17 cellular contexts compared by ENCODE assay signal in the genomic region with DNA sequence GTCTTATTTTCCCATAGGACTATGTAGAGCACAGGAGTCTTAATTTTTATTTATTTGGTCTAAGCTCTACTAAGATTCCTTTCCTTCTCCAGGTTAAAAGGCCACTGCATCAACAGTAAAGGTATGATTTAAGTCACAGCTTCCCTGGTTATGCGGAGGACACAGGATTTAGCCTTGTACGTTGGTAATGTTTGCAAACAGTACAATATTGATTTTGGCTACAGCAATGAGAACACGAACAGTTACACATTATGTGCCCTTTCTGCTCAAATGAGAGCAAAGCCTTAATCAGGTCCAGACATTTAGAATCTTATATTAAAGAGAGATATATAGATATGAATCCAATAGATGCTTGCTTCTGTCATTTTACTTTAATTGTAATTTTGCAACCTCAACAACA.
DNase-seq lines count a peak whose midpoint lies in the region; ATAC-seq, FAIRE-seq and TF ChIP-seq lines count a peak whose summit lies in the region.
"Had no signal": no experiment of that assay in that cellular context is flagged by ENCODE, and none has a peak within 500 bp of the region (broad histone marks: within the 10 kb centered on the region; RNA-seq: fewer than 3 reads in every experiment).

No MANE protein-coding gene starts in this region.

- H3K4me1 ChIP-seq in liver (ENCODE audit: control insufficient read depth in 4 of 4, insufficient read depth in 4 of 4, low read length in 3 of 4): peaks cover 0 to 11% (median 7%) of the 10 kb centered on the region in 4 donors
- H3K4me1 ChIP-seq in HepG2 (ENCODE audit: insufficient read depth, low read length): no peaks in the 10 kb centered on the region
- H3K4me1 ChIP-seq in mesendoderm (ENCODE audit: control insufficient read depth, low read depth, low read length): peaks cover 4% of the 10 kb centered on the region
- H3K4me1 ChIP-seq in HAP-1: no peaks in the 10 kb centered on the region; the same call in 1 of the 2 replicates
- H3K4me1 ChIP-seq in esophagus muscularis mucosa: no peaks in the 10 kb centered on the region
- no peaks in the 10 kb centered on the region for H3K4me1 ChIP-seq in PC-3 (ENCODE audit: insufficient read depth, low read length)

- TF ChIP-seq EP300 in HepG2 (IDR thresholded peaks at IDR 0.05; ENCODE audit: low read depth in 2 of 2, low read length in 2 of 2) (no peak), HepG2 (CRISPR knock-in tag; IDR thresholded peaks at IDR 0.05; ENCODE audit: borderline replicate concordance) (no peak), esophagus muscularis mucosa (IDR thresholded peaks at IDR 0.05) (no peak)

- H4K5ac ChIP-seq in mesendoderm (ENCODE audit: low read length): peak overlapping the region; percentile 22

- H3K79me2 ChIP-seq in HepG2 (ENCODE audit: insufficient read depth, low read length): no peaks in the 10 kb centered on the region
- H3K79me2 ChIP-seq in mesendoderm (ENCODE audit: control insufficient read depth, insufficient read depth, low read length): no peaks in the 10 kb centered on the region
- H3K79me2 ChIP-seq in PC-3 (ENCODE audit: low read length): no peaks in the 10 kb centered on the region

- WGBS in liver: 24% methylated on average over 3 of the region's 3 CpGs
- 2% methylated on average over 3 of the region's 3 CpGs for WGBS in HepG2 (ENCODE audit: low lambda C conversion rate)
- no CpG with 5 or more reads among the region's 3 CpGs for WGBS in mesendoderm (ENCODE audit: extremely low coverage, insufficient coverage, low lambda C conversion rate)
- WGBS in esophagus muscularis mucosa: 93% methylated on average over 3 of the region's 3 CpGs

- CTCF ChIA-PET in HepG2 (lab: Yijun Ruan, JAX; ENCODE audit: low intra/inter-chr PET ratio, low total read pairs) (no interaction called here), PC-3 (lab: Charles Lee) (no interaction called here)

- H3K4me3 ChIP-seq in liver (ENCODE audit: low read depth in 1 of 3, low read length in 3 of 3) (no peak overlapping the region), HepG2 (replicated peaks in 1 of 3; ENCODE audit: insufficient read depth in 1 of 3, low read depth in 2 of 3, low read length in 3 of 3) (no peak overlapping the region), WERI-Rb-1 (ENCODE audit: low read depth, low read length) (no peak overlapping the region), mesendoderm (ENCODE audit: low read length) (no peak overlapping the region), HAP-1 (no peak overlapping the region), esophagus muscularis mucosa (no peak overlapping the region), PC-3 (ENCODE audit: low read length) (no peak overlapping the region)
- H3K4me3 ChIP-seq: BLaER1, GM12878, GM23248 had no signal

- H3F3A ChIP-seq in PC-3 (ENCODE audit: low read length, unreplicated experiment): no peaks in the 10 kb centered on the region

- no peak overlapping the region for H4K8ac ChIP-seq in mesendoderm (ENCODE audit: low read depth, low read length)

- H3K9me3 ChIP-seq in liver (ENCODE audit: control insufficient read depth in 4 of 4, low read length in 3 of 4) (no peaks in the 10 kb centered on the region), HepG2 (ENCODE audit: low read length) (no peaks in the 10 kb centered on the region; the same call in 1 of the 2 replicates), WERI-Rb-1 (ENCODE audit: severe bottlenecking) (no peaks in the 10 kb centered on the region), HAP-1 (no peaks in the 10 kb centered on the region), esophagus muscularis mucosa (no peaks in the 10 kb centered on the region), PC-3 (ENCODE audit: low read length) (no peaks in the 10 kb centered on the region)
- H3K9me3 ChIP-seq: BLaER1 had no signal

- H3K9ac ChIP-seq in liver (ENCODE audit: low read depth in 1 of 2, low read length in 2 of 2) (no peak overlapping the region), HepG2 (ENCODE audit: insufficient read depth, low read depth, low read length) (no peak overlapping the region), mesendoderm (ENCODE audit: low read length) (no peak overlapping the region), PC-3 (ENCODE audit: low read length) (no peak overlapping the region)
- H3K9ac ChIP-seq: BLaER1, GM23248 had no signal

- H3K9me2 ChIP-seq in PC-3 (replicated peaks; ENCODE audit: low read length): no peaks in the 10 kb centered on the region

- TF ChIP-seq POLR2A in HepG2 (IDR thresholded peaks at IDR 0.05; ENCODE audit: insufficient read depth in 1 of 2, low read depth in 2 of 2, low read length in 2 of 2) (no peak), esophagus muscularis mucosa (IDR thresholded peaks at IDR 0.05; ENCODE audit: low read depth) (no peak)

- H3K79me1 ChIP-seq in mesendoderm (ENCODE audit: low read length): no peaks in the 10 kb centered on the region

- TF ChIP-seq CTCF in liver (IDR thresholded peaks at IDR 0.05; ENCODE audit: low read depth, low read length, missing input control): no peak
- no peak for TF ChIP-seq CTCF in HepG2 (CRISPR knock-in tag; IDR thresholded peaks at IDR 0.05)
- no peak for TF ChIP-seq CTCF in WERI-Rb-1 (IDR thresholded peaks at IDR 0.05; ENCODE audit: low read depth, low read length)
- TF ChIP-seq CTCF in esophagus muscularis mucosa (IDR thresholded peaks at IDR 0.05): no peak
- TF ChIP-seq CTCF in PC-3 (conservative IDR thresholded peaks at IDR 0.05; ENCODE audit: low read depth, low read length): no peak

- H3K23ac ChIP-seq in mesendoderm (ENCODE audit: low read length): no peak overlapping the region

- H3K27ac ChIP-seq in liver (ENCODE audit: low read depth in 1 of 2, low read length in 2 of 2) (no peak overlapping the region), HepG2 (ENCODE audit: extremely low read length, insufficient read depth, low read length) (no peak overlapping the region), WERI-Rb-1 (peak overlapping the region; percentile 2), mesendoderm (ENCODE audit: low read depth, low read length) (no peak overlapping the region), esophagus muscularis mucosa (replicated peaks in 1 of 4) (no peak overlapping the region), PC-3 (ENCODE audit: low read length) (no peak overlapping the region)
- H3K27ac ChIP-seq: 22Rv1, BLaER1, GM23248 had no signal

- no peak overlapping the region for H3K4me2 ChIP-seq in HepG2 (ENCODE audit: low read depth, low read length)
- H3K4me2 ChIP-seq in mesendoderm (ENCODE audit: low read length): no peak overlapping the region
- H3K4me2 ChIP-seq in PC-3 (ENCODE audit: low read length): no peak overlapping the region
- H3K4me2 ChIP-seq: BLaER1 had no signal

- POLR2A ChIA-PET in HepG2 (lab: Yijun Ruan, JAX) (no interaction called here), PC-3 (lab: Charles Lee; ENCODE audit: unreplicated experiment) (no interaction called here)

- DNase-seq in HepG2 (ENCODE audit: low spot score): no peak
- DNase-seq in WERI-Rb-1: no peak
- DNase-seq in mesendoderm: no peak
- DNase-seq in HAP-1 (ENCODE audit: low spot score in 2 of 2): no peak
- no peak for DNase-seq in esophagus muscularis mucosa (ENCODE audit: extremely low spot score)
- DNase-seq in PC-3: no peak
- DNase-seq: AML-193; Calu3; CD4-positive, alpha-beta T cell; DMS79; GM23248; H7 had no signal

- peak overlapping the region; percentile 84 for H2BK5ac ChIP-seq in mesendoderm (ENCODE audit: low read length)

- no peaks in the 10 kb centered on the region for H3K36me3 ChIP-seq in liver (ENCODE audit: control insufficient read depth in 4 of 4, insufficient read depth in 3 of 4, low read depth in 1 of 4, low read length in 3 of 4)
- H3K36me3 ChIP-seq in HepG2 (replicated peaks in 1 of 2; ENCODE audit: control insufficient read depth in 1 of 2, insufficient read depth in 2 of 2, low read length in 2 of 2): no peaks in the 10 kb centered on the region
- H3K36me3 ChIP-seq in WERI-Rb-1: no peaks in the 10 kb centered on the region
- no peaks in the 10 kb centered on the region for H3K36me3 ChIP-seq in mesendoderm (ENCODE audit: control insufficient read depth, insufficient read depth, low read length)
- H3K36me3 ChIP-seq in HAP-1 (replicated peaks): no peaks in the 10 kb centered on the region
- H3K36me3 ChIP-seq in esophagus muscularis mucosa: no peaks in the 10 kb centered on the region
- no peaks in the 10 kb centered on the region for H3K36me3 ChIP-seq in PC-3 (ENCODE audit: low read depth, low read length)
- H3K36me3 ChIP-seq: BLaER1 had no signal

- peak overlapping the region; percentile 63 for H3K56ac ChIP-seq in mesendoderm (ENCODE audit: low read length)

- no peaks in the 10 kb centered on the region for H3K27me3 ChIP-seq in liver (ENCODE audit: control insufficient read depth in 4 of 4, insufficient read depth in 4 of 4, low read length in 3 of 4)
- no peaks in the 10 kb centered on the region for H3K27me3 ChIP-seq in HepG2 (ENCODE audit: control insufficient read depth in 1 of 2, insufficient read depth in 2 of 2, low read length in 2 of 2)
- H3K27me3 ChIP-seq in WERI-Rb-1 (ENCODE audit: insufficient read depth, low read depth, severe bottlenecking): no peaks in the 10 kb centered on the region
- H3K27me3 ChIP-seq in mesendoderm (ENCODE audit: insufficient read depth, low read length, poor library complexity): no peaks in the 10 kb centered on the region
- H3K27me3 ChIP-seq in HAP-1 (ENCODE audit: low read depth): no peaks in the 10 kb centered on the region
- no peaks in the 10 kb centered on the region for H3K27me3 ChIP-seq in esophagus muscularis mucosa
- H3K27me3 ChIP-seq in PC-3 (ENCODE audit: low read length): no peaks in the 10 kb centered on the region
- H3K27me3 ChIP-seq: BLaER1 had no signal

- no peak overlapping the region for H2BK15ac ChIP-seq in mesendoderm (replicated peaks; ENCODE audit: low read depth)

- no TSS peak for BruUV-seq in HepG2 (replicated peaks; lab: Mats Ljungman, UMichigan)
- no TSS peak for BruUV-seq in PC-3 (replicated peaks; lab: Mats Ljungman, UMichigan)

- peak overlapping the region; percentile 54 for H2AK5ac ChIP-seq in mesendoderm (ENCODE audit: low read length)

- FAIRE-seq in HepG2 (lab: Jason Lieb, UNC): no peak
- FAIRE-seq: GM12878, GM18507 had no signal

- H2BK120ac ChIP-seq in mesendoderm (ENCODE audit: low read depth, low read length): peak overlapping the region; percentile 90

- H3K18ac ChIP-seq in mesendoderm (ENCODE audit: low read length): no peak overlapping the region

- ATAC-seq in HepG2 (no peak), PC-3 (no peak)
- ATAC-seq: GM12878 had no signal

- in situ Hi-C loops in HepG2 (cut with HindIII; ENCODE audit: extremely low pct_ligation_motif_present, low pct_unique_long_range_greater_than_20kb): no loop called here
- in situ Hi-C loops in HAP-1 (cut with MboI; ENCODE audit: low sequenced_read_pairs): no loop called here

- H3K4ac ChIP-seq in mesendoderm (ENCODE audit: low read depth, low read length): no peak overlapping the region

- intact Hi-C loops in HepG2 (cut with micrococcal nuclease; ENCODE audit: unreplicated experiment) (no loop called here), esophagus muscularis mucosa (cut with DNase I) (no loop called here), PC-3 (cut with micrococcal nuclease) (no loop called here)

- H2AFZ ChIP-seq in HepG2 (ENCODE audit: low read length) (no peak overlapping the region), PC-3 (ENCODE audit: low read length) (no peak overlapping the region)
- H2AFZ ChIP-seq: GM23248 had no signal

- peak; percentile 21 to 22 for TF ChIP-seq RAD21 in liver (IDR thresholded peaks at IDR 0.05)
- no peak for TF ChIP-seq RAD21 in HepG2 (CRISPR knock-in tag; IDR thresholded peaks at IDR 0.05)

- H4K20me1 ChIP-seq in HepG2 (ENCODE audit: insufficient read depth, low read length) (no peaks in the 10 kb centered on the region), PC-3 (ENCODE audit: low read length) (no peaks in the 10 kb centered on the region)
- H4K20me1 ChIP-seq: BLaER1 had no signal
